Comparison of ENCODE assay signal across 16 cellular contexts in genomic region chr22:17988800-17989513, GRCh38. TPM values are rescaled to one million over a fixed set of nuclear protein-coding genes. Genes with fewer than 3 reads are reported as not detected.
A peak's percentile ranks its signal among the peaks of the same experiment; 100 is the strongest.
DNase-seq lines count a peak whose midpoint lies in the region; ATAC-seq and TF ChIP-seq lines count a peak whose summit lies in the region.
"Had no signal": no experiment of that assay in that cellular context is flagged by ENCODE, and none has a peak within 500 bp of the region (broad histone marks: within the 10 kb centered on the region; RNA-seq: fewer than 3 reads in every experiment).

No MANE protein-coding gene starts in this region.

- H3K27me3 Mint-ChIP-seq in HFFc6 (ENCODE audit: insufficient read depth) = no peaks in the 10 kb centered on the region

- DNase-seq in HFFc6 (no peak), astrocyte of the hippocampus (ENCODE audit: low read depth, low spot score) (peak; percentile 62)
- no peak for DNase-seq in activated effector memory CD4-positive, alpha-beta T cell treated with Interleukin-2 at 50 U/mL for 16 hours
- DNase-seq: activated CD8-positive, alpha-beta memory T cell treated with anti-CD3 and anti-CD28 coated beads, Interleukin-2, amount 50 U/mL, for 48 hours; AML-193; aorta; H7; lower lobe of right lung; NCI-H1417 treated with DMSO at 0.1 percent for 48 hours; NCI-H524 had no signal

- no peak overlapping the region for H3K4me3 Mint-ChIP-seq in HFFc6

- H3K27ac ChIP-seq in 22Rv1 (peak overlapping the region; percentile 69), mesodermal cell (ENCODE audit: low read depth, low read length, severe bottlenecking) (peak overlapping the region; percentile 10)
- H3K27ac ChIP-seq: lower lobe of right lung, parathyroid adenoma had no signal

- H3K4me3 ChIP-seq in mesodermal cell (ENCODE audit: extremely low read depth, insufficient read depth, low read length, poor library complexity, severe bottlenecking) = no peak overlapping the region
- H3K4me3 ChIP-seq: lower lobe of right lung had no signal

- H3K9me3 ChIP-seq in mesodermal cell (ENCODE audit: control insufficient read depth, low read length) = no peaks in the 10 kb centered on the region
- H3K9me3 ChIP-seq: lower lobe of right lung had no signal

- no peaks in the 10 kb centered on the region for H3K36me3 ChIP-seq in mesodermal cell (ENCODE audit: control insufficient read depth, insufficient read depth, low read length)
- H3K36me3 ChIP-seq: lower lobe of right lung had no signal

- TF ChIP-seq CTCF in 22Rv1 (IDR thresholded peaks at IDR 0.05) (no peak), HFFc6 (IDR thresholded peaks at IDR 0.05) (no peak)

- H3K4me1 Mint-ChIP-seq in HFFc6 (ENCODE audit: low read depth) = peaks cover 66% of the 10 kb centered on the region

- H3K36me3 Mint-ChIP-seq in HFFc6 (ENCODE audit: low read depth) = peaks cover 5% of the 10 kb centered on the region; the same call in 1 of the 2 replicates

- peaks cover 34% of the 10 kb centered on the region for H3K4me1 ChIP-seq in mesodermal cell (ENCODE audit: control insufficient read depth, insufficient read depth, low read length, poor library complexity, severe bottlenecking)

- ATAC-seq in esophagus mucosa (no peak), HG02852 (IDR thresholded peaks at IDR 0.05; ENCODE audit: unreplicated experiment) (no peak), HG02973 (IDR thresholded peaks at IDR 0.05; ENCODE audit: unreplicated experiment) (no peak)
- ATAC-seq: lower lobe of right lung had no signal

- WGBS in mesodermal cell (ENCODE audit: insufficient coverage in 2 of 2), 2 experiments = 94 to 96% methylated on average over 15 to 16 of the region's 16 CpGs

- no peaks in the 10 kb centered on the region; the same call in 1 of the 2 replicates for H3K9me3 Mint-ChIP-seq in HFFc6

- H3K27ac Mint-ChIP-seq in HFFc6 = peak overlapping the region; percentile 69

RNA-seq across cellular contexts. Expression of gene MICAL3, which starts 35.4 kb away (rescaled TPM):
- total RNA-seq in HFFc6 (2021; fragmentation: NEBNext Ultra II Directional; extraction: Animal tissue kit (Norgen Biotek cat#: 25700)) = 10 to 100 TPM; 38.6 to 44.1 (median 39.7) TPM
- 18.3 TPM for polyA plus RNA-seq in mesodermal cell (2013, experiment 1 of 2)
- polyA plus RNA-seq in mesodermal cell (2013, experiment 2 of 2) = 16.6 TPM
- total RNA-seq in esophagus mucosa = 27.3 TPM
